Comparison of ENCODE assay signal across 19 cellular contexts in the genomic region with DNA sequence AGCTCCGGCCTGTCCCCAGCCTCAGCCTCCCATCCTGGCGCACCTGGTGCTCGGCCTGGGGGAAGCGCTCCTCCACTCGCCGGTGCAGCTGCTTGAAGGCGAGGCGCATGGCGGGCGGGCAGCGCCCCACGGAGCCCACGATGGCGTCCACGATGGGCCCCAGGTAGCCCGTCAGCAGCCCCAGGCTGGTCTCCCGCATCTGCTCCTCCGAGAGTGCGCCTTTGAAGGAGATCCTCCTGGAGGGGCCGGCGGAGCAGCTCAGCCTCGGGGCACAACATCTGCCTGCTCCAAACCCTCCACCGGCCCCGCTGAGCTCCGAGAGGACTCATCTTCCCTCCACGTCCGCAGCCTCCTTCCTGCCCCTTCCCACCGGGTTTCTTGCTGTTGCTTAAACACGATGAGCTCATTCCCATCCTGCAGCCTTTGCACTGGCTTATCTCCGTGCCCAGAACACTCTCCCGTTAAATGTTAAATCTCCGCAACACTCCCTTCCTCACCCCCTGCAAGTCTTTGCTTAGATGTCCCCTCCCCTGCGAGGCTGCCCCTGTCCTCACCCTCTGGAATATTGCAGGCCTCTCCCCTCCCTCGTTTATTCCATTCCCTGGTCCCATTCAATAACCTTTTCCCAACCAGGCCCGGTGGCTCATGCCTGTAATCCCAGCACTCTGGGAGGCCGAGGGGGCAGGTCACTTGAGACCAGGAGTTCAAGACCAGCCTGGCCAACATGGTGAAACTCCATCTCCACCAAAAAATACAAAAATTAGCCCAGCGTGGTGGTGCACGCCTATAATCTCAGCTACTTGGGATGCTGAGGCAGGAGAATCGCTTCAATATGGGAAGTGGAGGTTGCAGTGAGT. TPM values are rescaled to one million over a fixed set of nuclear protein-coding genes. Genes with fewer than 3 reads are reported as not detected.
DNase-seq lines count a peak whose midpoint lies in the region; ATAC-seq, FAIRE-seq and TF ChIP-seq lines count a peak whose summit lies in the region.
"Had no signal": no experiment of that assay in that cellular context is flagged by ENCODE, and none has a peak within 500 bp of the region (broad histone marks: within the 10 kb centered on the region; RNA-seq: fewer than 3 reads in every experiment).

No MANE protein-coding gene starts in this region.

- peak overlapping the region; percentile 35 for H3K27ac Mint-ChIP-seq in neural crest cell (ENCODE audit: unreplicated experiment)
- H3K27ac Mint-ChIP-seq in CD8-positive, alpha-beta T cell, result no peak overlapping the region
- H3K27ac Mint-ChIP-seq: HFFc6 had no signal

- POLR2A ChIA-PET in CD8-positive, alpha-beta T cell (lab: Charles Lee), result no interaction called here

- CTCF ChIA-PET in CD8-positive, alpha-beta T cell (lab: Charles Lee), result interaction anchor here (0.9 to 1.2 kb wide), 2 partner anchors 14 to 62 kb away, joined by 3 to 4 read pairs; no protein-coding TSS in a partner anchor

- H3K9me3 Mint-ChIP-seq in neural crest cell, result no peaks in the 10 kb centered on the region
- no peaks in the 10 kb centered on the region for H3K9me3 Mint-ChIP-seq in CD8-positive, alpha-beta T cell
- H3K9me3 Mint-ChIP-seq: HFFc6 had no signal

- H3K27me3 Mint-ChIP-seq in neural crest cell (ENCODE audit: low read depth), result peaks cover 16% of the 10 kb centered on the region
- no peaks in the 10 kb centered on the region for H3K27me3 Mint-ChIP-seq in CD8-positive, alpha-beta T cell (ENCODE audit: low read depth)

- H3K4me1 ChIP-seq in NT2/D1 (ENCODE audit: insufficient read depth, insufficient read length) (peaks cover 3% of the 10 kb centered on the region), HAP-1 (no peaks in the 10 kb centered on the region), small intestine (ENCODE audit: control insufficient read depth in 2 of 2, insufficient read depth in 1 of 2, low read depth in 1 of 2, low read length in 1 of 2) (no peaks in the 10 kb centered on the region)
- H3K4me1 ChIP-seq in CD8-positive, alpha-beta T cell (ENCODE audit: insufficient read depth, low read length), result no peaks in the 10 kb centered on the region
- H3K4me1 ChIP-seq: BLaER1 had no signal

- TF ChIP-seq CTCF in neural crest cell (conservative IDR thresholded peaks at IDR 0.05), result no peak
- no peak for TF ChIP-seq CTCF in CD8-positive, alpha-beta T cell (IDR thresholded peaks at IDR 0.05)

- H3K36me3 ChIP-seq in NT2/D1 (ENCODE audit: insufficient read depth, insufficient read length, low read length), result no peaks in the 10 kb centered on the region
- no peaks in the 10 kb centered on the region for H3K36me3 ChIP-seq in CD8-positive, alpha-beta T cell (ENCODE audit: insufficient read depth, low read length)
- no peaks in the 10 kb centered on the region for H3K36me3 ChIP-seq in HAP-1 (replicated peaks)
- H3K36me3 ChIP-seq in small intestine (ENCODE audit: control insufficient read depth in 2 of 2, insufficient read depth in 2 of 2, low read length in 2 of 2), result no peaks in the 10 kb centered on the region

- DNase-seq in ELF-1 (ENCODE audit: low read depth, low spot score) (peak; percentile 59), NT2/D1 (ENCODE audit: low read depth, low spot score) (no peak), neural crest cell (ENCODE audit: low read depth, low spot score) (no peak), HAP-1 (ENCODE audit: low spot score in 2 of 2) (no peak), small intestine (no peak), NCI-H69 (lab: John Stamatoyannopoulos, UW) (no peak)
- no peak for DNase-seq in CD8-positive, alpha-beta T cell
- DNase-seq: 8988T, AML-193, DMS53, GM23248, HCEC 1CT, HFFc6 had no signal

- peak overlapping the region; percentile 37 for H3K9ac ChIP-seq in NT2/D1 (ENCODE audit: insufficient read length, low read depth)
- H3K9ac ChIP-seq: BLaER1, GM23248 had no signal

- no peak for ATAC-seq in CD8-positive, alpha-beta T cell
- ATAC-seq: GM12878 had no signal

- no peak overlapping the region for H3K4me3 Mint-ChIP-seq in neural crest cell
- H3K4me3 Mint-ChIP-seq in CD8-positive, alpha-beta T cell, result no peak overlapping the region
- H3K4me3 Mint-ChIP-seq: HFFc6 had no signal

- intact Hi-C loops in CD8-positive, alpha-beta T cell (cut with DNase I, micrococcal nuclease), result no loop called here

- in situ Hi-C loops in HAP-1 (cut with MboI; ENCODE audit: low sequenced_read_pairs), result no loop called here

- H3K27me3 ChIP-seq in NT2/D1 (ENCODE audit: insufficient read depth, insufficient read length) (no peaks in the 10 kb centered on the region), HAP-1 (ENCODE audit: low read depth) (no peaks in the 10 kb centered on the region), small intestine (ENCODE audit: control insufficient read depth in 2 of 2, insufficient read depth in 2 of 2, low read length in 2 of 2) (no peaks in the 10 kb centered on the region)
- no peaks in the 10 kb centered on the region for H3K27me3 ChIP-seq in CD8-positive, alpha-beta T cell (ENCODE audit: insufficient read depth, low read length)
- H3K27me3 ChIP-seq: BLaER1 had no signal

- no peak overlapping the region for H3K4me3 ChIP-seq in NT2/D1 (ENCODE audit: insufficient read length, low read depth)
- H3K4me3 ChIP-seq in CD8-positive, alpha-beta T cell (ENCODE audit: low read depth, low read length), result no peak overlapping the region
- H3K4me3 ChIP-seq in HAP-1, result no peak overlapping the region
- no peak overlapping the region for H3K4me3 ChIP-seq in small intestine (ENCODE audit: low read depth in 1 of 2, low read length in 2 of 2)
- H3K4me3 ChIP-seq: BLaER1, GM12878, GM23248 had no signal

- no peak for FAIRE-seq in small intestine (lab: Jason Lieb, UNC)
- FAIRE-seq: GM12878, GM18507 had no signal

- H3K27ac ChIP-seq in cingulate gyrus (ENCODE audit: low read depth, low read length), result peak overlapping the region; percentile 60
- no peak overlapping the region for H3K27ac ChIP-seq in CD8-positive, alpha-beta T cell (ENCODE audit: low read depth, low read length)
- no peak overlapping the region for H3K27ac ChIP-seq in small intestine (ENCODE audit: low read depth in 1 of 2, low read length in 1 of 2)
- H3K27ac ChIP-seq: BLaER1, GM23248, HL-60 had no signal

- 69 to 81% (median 72%) methylated on average over 39 of the region's 39 CpGs for WGBS in small intestine, 3 donors

- H3K36me3 Mint-ChIP-seq in neural crest cell (ENCODE audit: low read depth), result no peaks in the 10 kb centered on the region
- H3K36me3 Mint-ChIP-seq in CD8-positive, alpha-beta T cell, result no peaks in the 10 kb centered on the region

- no peaks in the 10 kb centered on the region for H3K9me3 ChIP-seq in NT2/D1 (ENCODE audit: insufficient read depth, low read length)
- no peaks in the 10 kb centered on the region for H3K9me3 ChIP-seq in CD8-positive, alpha-beta T cell (ENCODE audit: low read length)
- H3K9me3 ChIP-seq in HAP-1, result no peaks in the 10 kb centered on the region
- no peaks in the 10 kb centered on the region for H3K9me3 ChIP-seq in small intestine (ENCODE audit: control insufficient read depth, low read depth)
- H3K9me3 ChIP-seq: BLaER1 had no signal

- H3K4me1 Mint-ChIP-seq in neural crest cell, result no peaks in the 10 kb centered on the region
- peaks cover 19% of the 10 kb centered on the region for H3K4me1 Mint-ChIP-seq in CD8-positive, alpha-beta T cell (ENCODE audit: low read depth)

RNA-seq across cellular contexts. Expression of a gene that starts 23.3 kb away (rescaled TPM):
- not detected in 2 replicates for total RNA-seq in neural crest cell
- 1 to 10 TPM; 2.3 to 2.8 TPM for total RNA-seq in CD8-positive, alpha-beta T cell
- under 1 TPM in 2 of 3 donors, not detected in 1; 0.16 to 0.81 TPM for polyA plus RNA-seq in small intestine
- total RNA-seq: GM23248, HFFc6 had no signal
- polyA plus RNA-seq: GM23248 had no signal

RNA-seq across cellular contexts. Expression of a gene that starts 37.3 kb away (rescaled TPM):
- not detected in 2 replicates for total RNA-seq in neural crest cell
- total RNA-seq in CD8-positive, alpha-beta T cell, result under 1 TPM; 0.54 to 0.86 TPM
- polyA plus RNA-seq in small intestine, result under 1 TPM in 1 of 3 donors, not detected in 2; 0.19 TPM
- total RNA-seq: G401, GM23248 had no signal
- polyA plus RNA-seq: GM12878, GM23248 had no signal

RNA-seq across cellular contexts. Expression of a gene that starts 55.7 kb away (rescaled TPM):
- 8.1 and 8.4 TPM in 2 replicates for total RNA-seq in neural crest cell
- total RNA-seq in CD8-positive, alpha-beta T cell, result 1 to 10 TPM; 4.6 to 4.7 TPM
- 1 to 10 TPM in 2 of 3 donors, under 1 TPM in 1; 0.45 to 4.8 (median 4.3) TPM for polyA plus RNA-seq in small intestine
- total RNA-seq: GM23248, HFFc6 had no signal
- polyA plus RNA-seq: GM23248 had no signal
